In the genomic region with DNA sequence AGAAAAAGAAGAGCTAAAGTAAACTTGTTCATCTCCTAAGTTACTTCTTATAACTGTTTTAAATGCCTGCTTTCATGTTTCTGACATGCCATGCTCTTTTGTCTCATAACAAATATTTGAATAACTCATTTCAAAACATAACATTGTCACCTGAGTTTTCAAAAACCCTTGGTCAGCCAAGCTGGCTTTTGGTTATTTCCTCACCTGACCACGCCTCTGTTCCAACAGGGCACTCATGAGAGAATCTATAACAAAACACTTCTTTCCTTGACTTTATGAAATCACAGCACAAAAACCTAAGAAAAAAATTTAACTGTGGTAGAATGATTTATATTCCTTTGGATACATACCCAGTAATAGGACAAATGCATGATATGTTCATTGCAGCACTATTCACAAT, we compare ENCODE assay signal across 20 cellular contexts.
A peak's percentile ranks its signal among the peaks of the same experiment; 100 is the strongest.
DNase-seq lines count a peak whose midpoint lies in the region; ATAC-seq and TF ChIP-seq lines count a peak whose summit lies in the region.
"Had no signal": no experiment of that assay in that cellular context is flagged by ENCODE, and none has a peak within 500 bp of the region (broad histone marks: within the 10 kb centered on the region; RNA-seq: fewer than 3 reads in every experiment).

No MANE protein-coding gene starts in this region.

- H3K36me3 Mint-ChIP-seq in type B pancreatic cell: no peaks in the 10 kb centered on the region
- H3K36me3 Mint-ChIP-seq: CD4-positive, CD25-positive, alpha-beta regulatory T cell had no signal

- H3K4me3 Mint-ChIP-seq in type B pancreatic cell: no peak overlapping the region
- H3K4me3 Mint-ChIP-seq: CD4-positive, CD25-positive, alpha-beta regulatory T cell had no signal

- H3K27ac Mint-ChIP-seq in type B pancreatic cell: peak overlapping the region; percentile 62
- H3K27ac Mint-ChIP-seq: CD4-positive, CD25-positive, alpha-beta regulatory T cell had no signal

- ATAC-seq in lower lobe of right lung (peak in 1 of 2 donors; percentile 79), GM18907 (IDR thresholded peaks at IDR 0.05; ENCODE audit: unreplicated experiment) (no peak)

- peaks cover 30% of the 10 kb centered on the region for H3K4me1 Mint-ChIP-seq in type B pancreatic cell (ENCODE audit: unreplicated experiment)
- H3K4me1 Mint-ChIP-seq: CD4-positive, CD25-positive, alpha-beta regulatory T cell had no signal

- DNase-seq in ascending aorta (ENCODE audit: low spot score in 2 of 2) (no peak), epithelial cell of esophagus (ENCODE audit: low read depth) (peak; percentile 43), lower lobe of right lung (no peak), type B pancreatic cell (ENCODE audit: extremely low spot score, unreplicated experiment) (no peak), substantia nigra (lab: John Stamatoyannopoulos, UW) (no peak)
- DNase-seq in stimulated activated naive CD4-positive, alpha-beta T cell (lab: John Stamatoyannopoulos, UW): no peak
- DNase-seq: Caco-2; CD4-positive, CD25-positive, alpha-beta regulatory T cell; DMS 273 treated with DMSO at 0.1 percent for 48 hours; H7; NCI-H1105; NCI-H146; NCI-H2029; NCI-H2227 treated with DMSO at 0.1 percent for 48 hours; NCI-H524; NCI-H82; Peyer's patch; SJCRH30 had no signal

- H3K27me3 Mint-ChIP-seq in type B pancreatic cell: no peaks in the 10 kb centered on the region

- H3K9me3 Mint-ChIP-seq in type B pancreatic cell: peaks cover 3% of the 10 kb centered on the region

- intact Hi-C loops in ascending aorta (cut with DNase I): loop anchor here (5.0 kb wide), 1 partner anchor 33 kb away; no protein-coding TSS in a partner anchor
- intact Hi-C loops in lower lobe of right lung (cut with DNase I): no loop called here

- H3K9me3 ChIP-seq in ascending aorta (no peaks in the 10 kb centered on the region), lower lobe of right lung (no peaks in the 10 kb centered on the region)
- H3K9me3 ChIP-seq: Caco-2, Peyer's patch, SJCRH30 had no signal

- no peak for TF ChIP-seq CTCF in ascending aorta (IDR thresholded peaks at IDR 0.05)
- no peak for TF ChIP-seq CTCF in epithelial cell of esophagus (IDR thresholded peaks at IDR 0.05; ENCODE audit: insufficient read depth, low read depth, low read length, missing control alignments)
- TF ChIP-seq CTCF in lower lobe of right lung (IDR thresholded peaks at IDR 0.05): no peak
- no peak for TF ChIP-seq CTCF in type B pancreatic cell (conservative IDR thresholded peaks at IDR 0.05)

- H3K27me3 ChIP-seq in ascending aorta: no peaks in the 10 kb centered on the region
- no peaks in the 10 kb centered on the region for H3K27me3 ChIP-seq in lower lobe of right lung (ENCODE audit: low read depth)
- H3K27me3 ChIP-seq: Peyer's patch, SJCRH30 had no signal

- H3K4me3 ChIP-seq in ascending aorta (no peak overlapping the region), epithelial cell of esophagus (ENCODE audit: low read length) (no peak overlapping the region), lower lobe of right lung (peak overlapping the region; percentile 24)
- H3K4me3 ChIP-seq: Peyer's patch, SJCRH30 had no signal

- H3K4me1 ChIP-seq in ascending aorta (peaks cover 3 to 19% of the 10 kb centered on the region in 2 donors), lower lobe of right lung (peaks cover 3% of the 10 kb centered on the region)

- H3K36me3 ChIP-seq in ascending aorta (no peaks in the 10 kb centered on the region), lower lobe of right lung (no peaks in the 10 kb centered on the region)
- H3K36me3 ChIP-seq: Peyer's patch, SJCRH30 had no signal

- H3K27ac ChIP-seq in ascending aorta: peak overlapping the region; percentile 27 to 45
- H3K27ac ChIP-seq in lower lobe of right lung: no peak overlapping the region
- H3K27ac ChIP-seq in substantia nigra (ENCODE audit: low read depth, low read length, poor library complexity, severe bottlenecking): no peak overlapping the region
- H3K27ac ChIP-seq: KMS-11, Peyer's patch, SJCRH30 had no signal

Comparison
In these comparisons a context has a peak if more than half of its experiments do, and no peak if none do; other contexts are left out.
1. H3K27ac ChIP-seq: peak in ascending aorta (2 of 2); none in lower lobe of right lung (single experiment) and substantia nigra (single experiment).